Comparison of ENCODE assay signal across 2 cellular contexts in genomic region chr15:52527196-52527897, GRCh38.
TF ChIP-seq lines count a peak whose summit lies in the region.

No MANE protein-coding gene starts in this region.

TF ChIP-seq in SK-N-SH, 30 proteins besides CTCF, POLR2A, EP300 and RAD21 (continued from another document):
- TF ChIP-seq USF1 (IDR thresholded peaks at IDR 0.05; ENCODE audit: borderline replicate concordance, low read depth) = no peak
- TF ChIP-seq EZH2phosphoT487 (IDR thresholded peaks at IDR 0.05; ENCODE audit: borderline replicate concordance, low read depth) = no peak
- TF ChIP-seq GATA2 (CRISPR knock-in tag; IDR thresholded peaks at IDR 0.05) = no peak
- no peak for TF ChIP-seq RXRA (IDR thresholded peaks at IDR 0.05; ENCODE audit: borderline replicate concordance, low read depth)
- TF ChIP-seq, protein P1, sequence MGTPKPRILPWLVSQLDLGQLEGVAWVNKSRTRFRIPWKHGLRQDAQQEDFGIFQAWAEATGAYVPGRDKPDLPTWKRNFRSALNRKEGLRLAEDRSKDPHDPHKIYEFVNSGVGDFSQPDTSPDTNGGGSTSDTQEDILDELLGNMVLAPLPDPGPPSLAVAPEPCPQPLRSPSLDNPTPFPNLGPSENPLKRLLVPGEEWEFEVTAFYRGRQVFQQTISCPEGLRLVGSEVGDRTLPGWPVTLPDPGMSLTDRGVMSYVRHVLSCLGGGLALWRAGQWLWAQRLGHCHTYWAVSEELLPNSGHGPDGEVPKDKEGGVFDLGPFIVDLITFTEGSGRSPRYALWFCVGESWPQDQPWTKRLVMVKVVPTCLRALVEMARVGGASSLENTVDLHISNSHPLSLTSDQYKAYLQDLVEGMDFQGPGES (IDR thresholded peaks at IDR 0.05; ENCODE audit: low read depth, low read length) = no peak
- no peak for TF ChIP-seq RFX5 (IDR thresholded peaks at IDR 0.05; ENCODE audit: low read length)
- TF ChIP-seq POLR2AphosphoS5 (IDR thresholded peaks at IDR 0.05; ENCODE audit: low read depth, low read length) = no peak
- no peak for TF ChIP-seq GABPA (IDR thresholded peaks at IDR 0.05; ENCODE audit: low read depth)
- TF ChIP-seq, protein P2, sequence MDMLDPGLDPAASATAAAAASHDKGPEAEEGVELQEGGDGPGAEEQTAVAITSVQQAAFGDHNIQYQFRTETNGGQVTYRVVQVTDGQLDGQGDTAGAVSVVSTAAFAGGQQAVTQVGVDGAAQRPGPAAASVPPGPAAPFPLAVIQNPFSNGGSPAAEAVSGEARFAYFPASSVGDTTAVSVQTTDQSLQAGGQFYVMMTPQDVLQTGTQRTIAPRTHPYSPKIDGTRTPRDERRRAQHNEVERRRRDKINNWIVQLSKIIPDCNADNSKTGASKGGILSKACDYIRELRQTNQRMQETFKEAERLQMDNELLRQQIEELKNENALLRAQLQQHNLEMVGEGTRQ (IDR thresholded peaks at IDR 0.05; ENCODE audit: borderline replicate concordance, low read depth, low read length) = no peak
- TF ChIP-seq TCF12 (IDR thresholded peaks at IDR 0.05) = no peak

TF ChIP-seq in SK-N-SH treated with all-trans-retinoic acid at 6 μM for 48 hours, 23 proteins besides CTCF, POLR2A, EP300 and RAD21 (continued from another document):
- TF ChIP-seq CSRNP3 (CRISPR knock-in tag; IDR thresholded peaks at IDR 0.05) (no peak), PPARA (CRISPR knock-in tag; IDR thresholded peaks at IDR 0.05; ENCODE audit: borderline replicate concordance) (no peak), ZFP3 (CRISPR knock-in tag; IDR thresholded peaks at IDR 0.05) (no peak), SNAI2 (CRISPR knock-in tag; IDR thresholded peaks at IDR 0.05) (no peak), GLIS3 (CRISPR knock-in tag; IDR thresholded peaks at IDR 0.05) (no peak), ZNF8 (CRISPR knock-in tag; IDR thresholded peaks at IDR 0.05) (no peak), ZNF70 (CRISPR knock-in tag; IDR thresholded peaks at IDR 0.05) (no peak), ISL1 (CRISPR knock-in tag; IDR thresholded peaks at IDR 0.05) (no peak), CREB5 (CRISPR knock-in tag; IDR thresholded peaks at IDR 0.05; ENCODE audit: low read depth) (no peak), POU6F1 (CRISPR knock-in tag; IDR thresholded peaks at IDR 0.05; ENCODE audit: borderline replicate concordance, low read depth) (no peak)
- TF ChIP-seq, protein P3, sequence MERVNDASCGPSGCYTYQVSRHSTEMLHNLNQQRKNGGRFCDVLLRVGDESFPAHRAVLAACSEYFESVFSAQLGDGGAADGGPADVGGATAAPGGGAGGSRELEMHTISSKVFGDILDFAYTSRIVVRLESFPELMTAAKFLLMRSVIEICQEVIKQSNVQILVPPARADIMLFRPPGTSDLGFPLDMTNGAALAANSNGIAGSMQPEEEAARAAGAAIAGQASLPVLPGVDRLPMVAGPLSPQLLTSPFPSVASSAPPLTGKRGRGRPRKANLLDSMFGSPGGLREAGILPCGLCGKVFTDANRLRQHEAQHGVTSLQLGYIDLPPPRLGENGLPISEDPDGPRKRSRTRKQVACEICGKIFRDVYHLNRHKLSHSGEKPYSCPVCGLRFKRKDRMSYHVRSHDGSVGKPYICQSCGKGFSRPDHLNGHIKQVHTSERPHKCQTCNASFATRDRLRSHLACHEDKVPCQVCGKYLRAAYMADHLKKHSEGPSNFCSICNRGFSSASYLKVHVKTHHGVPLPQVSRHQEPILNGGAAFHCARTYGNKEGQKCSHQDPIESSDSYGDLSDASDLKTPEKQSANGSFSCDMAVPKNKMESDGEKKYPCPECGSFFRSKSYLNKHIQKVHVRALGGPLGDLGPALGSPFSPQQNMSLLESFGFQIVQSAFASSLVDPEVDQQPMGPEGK (CRISPR knock-in tag; IDR thresholded peaks at IDR 0.05; ENCODE audit: borderline replicate concordance) = no peak
